ENCODE assay signal across 8 cellular contexts in genomic region chr3:58041826-58042324, GRCh38. TPM values are rescaled to one million over a fixed set of nuclear protein-coding genes. Genes with fewer than 3 reads are reported as not detected.
A peak's percentile ranks its signal among the peaks of the same experiment; 100 is the strongest.
DNase-seq lines count a peak whose midpoint lies in the region; ATAC-seq, FAIRE-seq and TF ChIP-seq lines count a peak whose summit lies in the region.

No MANE protein-coding gene starts in this region.

- H3K4me3 Mint-ChIP-seq in stimulated activated naive B cell treated with anti-CD40 and anti-IgM and Interleukin-4, amounts not matched to agents 10 μg/mL and 1 μg/mL and 100 μg/mL, for 72 hours, result peak overlapping the region in 1 of 2 donors; percentile 17
- H3K4me3 Mint-ChIP-seq in activated T-cell treated with anti-CD3 and anti-CD28 coated beads, Interleukin-2, amount 50 U/mL, for 24 hours, result no peak overlapping the region

- no peak overlapping the region for H3K4ac ChIP-seq in H1 (replicated peaks; ENCODE audit: insufficient read length, low read depth, low read length)

- H4K91ac ChIP-seq in H1 (replicated peaks; ENCODE audit: insufficient read length, low read length), result peak overlapping the region; percentile 29

- H3K56ac ChIP-seq in H1 (replicated peaks; ENCODE audit: insufficient read length, low read depth, low read length), result no peak overlapping the region

- H2BK20ac ChIP-seq in H1 (ENCODE audit: low read length), result no peak overlapping the region

- no peak overlapping the region for H3K14ac ChIP-seq in H1 (ENCODE audit: insufficient read length)

- no peaks in the 10 kb centered on the region for H3K23me2 ChIP-seq in H1 (ENCODE audit: low read depth, low read length)

- no peak overlapping the region for H3K27ac Mint-ChIP-seq in stimulated activated naive B cell treated with anti-CD40 and anti-IgM and Interleukin-4, amounts not matched to agents 10 μg/mL and 1 μg/mL and 100 μg/mL, for 72 hours
- no peak overlapping the region for H3K27ac Mint-ChIP-seq in activated T-cell treated with anti-CD3 and anti-CD28 coated beads, Interleukin-2, amount 50 U/mL, for 24 hours

- peak; percentile 88 for ATAC-seq in GM21515 (IDR thresholded peaks at IDR 0.05; ENCODE audit: unreplicated experiment)
- peak; percentile 74 to 79 for ATAC-seq in stimulated activated naive B cell treated with anti-CD40 and anti-IgM and Interleukin-4, amounts not matched to agents 10 μg/mL and 1 μg/mL and 100 μg/mL, for 72 hours (replicated peaks)

- H3K18ac ChIP-seq in H1 (ENCODE audit: extremely low read depth, low read length), result no peak overlapping the region

- no peak for TF ChIP-seq EP300 in H1 (IDR thresholded peaks at IDR 0.05; ENCODE audit: borderline replicate concordance in 1 of 2, low read depth in 2 of 2, low read length in 2 of 2)

- H3K9ac ChIP-seq in H1 (replicated peaks in 1 of 4; ENCODE audit: extremely low read depth in 1 of 4, low read depth in 3 of 4, low read length in 3 of 4), result no peak overlapping the region

- H3K4me1 ChIP-seq in H1 (replicated peaks in 1 of 4; ENCODE audit: control insufficient read depth in 3 of 4, insufficient read depth in 4 of 4, low read length in 3 of 4), result peaks cover 20 to 42% (median 36%) of the 10 kb centered on the region in 4 experiments

- no peak for TF ChIP-seq RAD21 in H1 (IDR thresholded peaks at IDR 0.05 in 1 of 2, conservative IDR thresholded peaks at IDR 0.05 in 1 of 2; ENCODE audit: low read depth in 2 of 2, low read length in 2 of 2)

- H3K4me2 ChIP-seq in H1 (ENCODE audit: insufficient read depth in 1 of 2, low read depth in 2 of 2, low read length in 2 of 2), result peak overlapping the region; percentile 11 to 17; a peak in 3 of 4 replicates

- peak overlapping the region; percentile 56; the same call in 1 of the 2 replicates for H2BK12ac ChIP-seq in H1 (ENCODE audit: low read depth, low read length)

- H3K36me3 ChIP-seq in H1 (ENCODE audit: control insufficient read depth in 2 of 4, insufficient read depth in 4 of 4, low read length in 3 of 4), result no peaks in the 10 kb centered on the region

- no peak overlapping the region for H4K5ac ChIP-seq in H1 (ENCODE audit: insufficient read length, low read depth, low read length)

- no peaks in the 10 kb centered on the region for H3K9me3 Mint-ChIP-seq in stimulated activated naive B cell treated with anti-CD40 and anti-IgM and Interleukin-4, amounts not matched to agents 10 μg/mL and 1 μg/mL and 100 μg/mL, for 72 hours
- H3K9me3 Mint-ChIP-seq in activated T-cell treated with anti-CD3 and anti-CD28 coated beads, Interleukin-2, amount 50 U/mL, for 24 hours, result no peaks in the 10 kb centered on the region

- H3K4me1 Mint-ChIP-seq in stimulated activated naive B cell treated with anti-CD40 and anti-IgM and Interleukin-4, amounts not matched to agents 10 μg/mL and 1 μg/mL and 100 μg/mL, for 72 hours, result peaks cover 32 to 50% of the 10 kb centered on the region in 2 donors
- H3K4me1 Mint-ChIP-seq in activated T-cell treated with anti-CD3 and anti-CD28 coated beads, Interleukin-2, amount 50 U/mL, for 24 hours (ENCODE audit: low read depth), result peaks cover 59% of the 10 kb centered on the region

- H3K9me3 ChIP-seq in H1 (ENCODE audit: insufficient read depth in 2 of 2, low read depth in 1 of 2, low read length in 1 of 2), result no peaks in the 10 kb centered on the region

- H3K27ac ChIP-seq in H1 (ENCODE audit: low read depth, low read length), result no peak overlapping the region

- in situ Hi-C loops in Caki2 (cut with HindIII; ENCODE audit: low pct_unique_long_range_greater_than_20kb, low sequenced_read_pairs), result no loop called here

- no peak for TF ChIP-seq CTCF in H1 (IDR thresholded peaks at IDR 0.05; ENCODE audit: control extremely low read depth in 1 of 3, insufficient read depth in 1 of 3, low read depth in 1 of 3, low read length in 3 of 3)

- no peak for FAIRE-seq in H1 (lab: Jason Lieb, UNC)

- H2BK15ac ChIP-seq in H1 (ENCODE audit: low read length), result no peak overlapping the region

- H2AK5ac ChIP-seq in H1 (ENCODE audit: low read depth, low read length), result no peak overlapping the region

- peaks cover 17% of the 10 kb centered on the region; the same call in 1 of the 2 replicates for H3K79me1 ChIP-seq in H1 (ENCODE audit: low read depth, low read length)

- no peaks in the 10 kb centered on the region for H3K36me3 Mint-ChIP-seq in stimulated activated naive B cell treated with anti-CD40 and anti-IgM and Interleukin-4, amounts not matched to agents 10 μg/mL and 1 μg/mL and 100 μg/mL, for 72 hours
- H3K36me3 Mint-ChIP-seq in activated T-cell treated with anti-CD3 and anti-CD28 coated beads, Interleukin-2, amount 50 U/mL, for 24 hours (ENCODE audit: low read depth), result no peaks in the 10 kb centered on the region

- peaks cover 0 to 81% of the 10 kb centered on the region in 2 experiments; a peak in 2 of 4 replicates for H3K79me2 ChIP-seq in H1 (ENCODE audit: control insufficient read depth in 1 of 2, insufficient read depth in 2 of 2, low read length in 2 of 2)

- no peak overlapping the region for H3K4me3 ChIP-seq in H1 (ENCODE audit: extremely low read depth in 1 of 4, insufficient read depth in 2 of 4, low read depth in 3 of 4, low read length in 4 of 4)

- H4K8ac ChIP-seq in H1 (ENCODE audit: extremely low read depth, insufficient read depth, low read length), result no peak overlapping the region

- H3K27me3 Mint-ChIP-seq in stimulated activated naive B cell treated with anti-CD40 and anti-IgM and Interleukin-4, amounts not matched to agents 10 μg/mL and 1 μg/mL and 100 μg/mL, for 72 hours, result no peaks in the 10 kb centered on the region
- no peaks in the 10 kb centered on the region for H3K27me3 Mint-ChIP-seq in activated T-cell treated with anti-CD3 and anti-CD28 coated beads, Interleukin-2, amount 50 U/mL, for 24 hours

- TF ChIP-seq POLR2A in H1 (IDR thresholded peaks at IDR 0.05; ENCODE audit: control extremely low read depth in 1 of 2, low read depth in 2 of 2, low read length in 2 of 2), result no peak

- no peak overlapping the region for H2AFZ ChIP-seq in H1 (ENCODE audit: low read length)

- H2BK120ac ChIP-seq in H1 (replicated peaks; ENCODE audit: low read depth, low read length), result no peak overlapping the region

- POLR2A ChIA-PET in H1 (lab: Charles Lee; ENCODE audit: partially characterized antibody), result interaction anchor here (0.7 to 2.6 kb wide), 9 partner anchors 9 to 33 kb away, joined by 3 to 12 read pairs (median 4); partner anchors contain the start of gene FLNB

- DNase-seq in Caki2 (ENCODE audit: low read depth), result peak; percentile 53
- peak; percentile 98 for DNase-seq in HS-27A (ENCODE audit: low read depth)
- DNase-seq in H1 (ENCODE audit: low read depth in 1 of 2, low spot score in 2 of 2), result no peak
- DNase-seq in stimulated activated naive B cell treated with anti-CD40 and anti-IgM and Interleukin-4, amounts not matched to agents 10 μg/mL and 1 μg/mL and 100 μg/mL, for 72 hours, result no peak
- no peak for DNase-seq in hypothalamus (lab: John Stamatoyannopoulos, UW)
- no peak for DNase-seq in NCI-H774 (lab: John Stamatoyannopoulos, UW)
- DNase-seq in activated T-cell treated with anti-CD3 and anti-CD28 coated beads, Interleukin-2, amount 50 U/mL, for 24 hours, result no peak

- H2BK5ac ChIP-seq in H1 (ENCODE audit: low read depth, low read length), result peak overlapping the region; percentile 84; the same call in 1 of the 2 replicates

- H3K27me3 ChIP-seq in H1 (replicated peaks in 1 of 4; ENCODE audit: control insufficient read depth in 3 of 4, extremely low read depth in 1 of 4, insufficient read depth in 3 of 4, low read length in 3 of 4), result no peaks in the 10 kb centered on the region

- CTCF ChIA-PET in H1 (lab: Charles Lee; ENCODE audit: partially characterized antibody), result interaction anchor here (0.6 to 4.1 kb wide), 10 partner anchors 8 to 739 kb away, joined by 3 to 14 read pairs (median 3); partner anchors contain the start of gene FLNB

- no peak overlapping the region for H3K23ac ChIP-seq in H1 (ENCODE audit: insufficient read length)

- WGBS in H1 (ENCODE audit: extremely low coverage in 1 of 2, insufficient coverage in 1 of 2, insufficient read length in 1 of 2, insufficient replicate concordance in 2 of 2, low coverage in 1 of 2, low lambda C conversion rate in 2 of 2, missing lambda C conversion rate in 1 of 2), 2 experiments, result 54% methylated on average over 2 of the region's 2 CpGs; no CpG with 5 or more reads in 1 of the 2 experiments

- H4K20me1 ChIP-seq in H1 (replicated peaks in 1 of 2; ENCODE audit: control insufficient read depth in 1 of 2, insufficient read depth in 2 of 2, low read length in 2 of 2), result peaks cover 3 to 9% of the 10 kb centered on the region in 2 experiments

TF ChIP-seq in H1, 55 proteins besides CTCF, POLR2A, EP300 and RAD21:
- no peak for TF ChIP-seq HDAC2 (IDR thresholded peaks at IDR 0.05; ENCODE audit: borderline replicate concordance in 1 of 2, low read depth in 2 of 2, low read length in 2 of 2)
- TF ChIP-seq SIN3A (conservative IDR thresholded peaks at IDR 0.05 in 1 of 2, IDR thresholded peaks at IDR 0.05 in 1 of 2; ENCODE audit: low read depth in 1 of 2, low read length in 2 of 2), result peak; percentile 86; a peak in 3 of 4 replicates
- TF ChIP-seq KDM5A (IDR thresholded peaks at IDR 0.05; ENCODE audit: low read length), result no peak
- TF ChIP-seq CTBP2 (IDR thresholded peaks at IDR 0.05; ENCODE audit: borderline replicate concordance, insufficient read depth, insufficient read length, low read length), result peak; percentile 75
- no peak for TF ChIP-seq PHF8 (conservative IDR thresholded peaks at IDR 0.05; ENCODE audit: low read depth, low read length)

RNA-seq across cellular contexts. Expression of gene FLNB, which starts 33.7 kb away (rescaled TPM):
- 173 and 197 TPM in 2 replicates for total RNA-seq in Caki2 (2014; rRNA removed; shearing (Covaris generic); ENCODE audit: low replicate concordance)
- total RNA-seq in H1 (2021; fragmentation: NEBNext Ultra II Directional; extraction: Animal tissue kit (Norgen Biotek cat#: 25700)), result 118 and 122 TPM in 2 replicates
- 72.2 and 72.3 TPM in 2 replicates for polyA plus RNA-seq in H1 (2011; rRNA removed)
- 53.0 TPM for polyA plus RNA-seq in H1 (2011; cell fraction: cytosol; rRNA removed)
- 599 TPM for polyA plus RNA-seq in H1 (2011; cell fraction: nucleus; rRNA removed)
- 82.4 to 123 TPM (median 108 TPM) in 4 replicates for polyA plus RNA-seq in H1 (2012, experiment 1 of 2)
- polyA plus RNA-seq in H1 (2012, experiment 2 of 2), result 47.2 TPM
- 96.1 TPM for polyA plus RNA-seq in H1 (2013, experiment 1 of 2)
- 85.9 TPM for polyA plus RNA-seq in H1 (2013, experiment 2 of 2)
- 249 and 262 TPM in 2 replicates for polyA minus RNA-seq in H1 (2011; rRNA and poly(A)+ RNA removed)
- 121 TPM for polyA minus RNA-seq in H1 (2011; cell fraction: cytosol; rRNA and poly(A)+ RNA removed)
- 391 TPM for polyA minus RNA-seq in H1 (2011; cell fraction: nucleus; rRNA and poly(A)+ RNA removed)

Comparison
In these comparisons a context has a peak if more than half of its experiments do, and no peak if none do; other contexts are left out.
1. DNase-seq: peak in Caki2 (single experiment) and HS-27A (single experiment); none in H1 (0 of 2), stimulated activated naive B cell treated with anti-CD40 and anti-IgM and Interleukin-4, amounts not matched to agents 10 μg/mL and 1 μg/mL and 100 μg/mL, for 72 hours (single experiment), hypothalamus (0 of 51), NCI-H774 (single experiment) and activated T-cell treated with anti-CD3 and anti-CD28 coated beads, Interleukin-2, amount 50 U/mL, for 24 hours (single experiment).